In genomic region chr4:38948551-38948950, GRCh38 we compare ENCODE assay signal across 9 cellular contexts.
DNase-seq lines count a peak whose midpoint lies in the region; ATAC-seq and TF ChIP-seq lines count a peak whose summit lies in the region.
"Had no signal": no experiment of that assay in that cellular context is flagged by ENCODE, and none has a peak within 500 bp of the region (broad histone marks: within the 10 kb centered on the region; RNA-seq: fewer than 3 reads in every experiment).

No MANE protein-coding gene starts in this region.

- no peak for TF ChIP-seq EP300 in ovary (IDR thresholded peaks at IDR 0.05)

- intact Hi-C loops in CD4-positive, alpha-beta memory T cell (cut with micrococcal nuclease), result loop anchor here (5.0 kb wide), 2 partner anchors 34 to 84 kb away; partner anchors contain the start of gene TMEM156
- intact Hi-C loops in ovary (cut with DNase I), result no loop called here

- no peaks in the 10 kb centered on the region for H3K36me3 ChIP-seq in CD4-positive, alpha-beta memory T cell (ENCODE audit: insufficient read depth, low read length)
- H3K36me3 ChIP-seq in ovary, result no peaks in the 10 kb centered on the region

- DNase-seq in CD4-positive, alpha-beta memory T cell, result no peak
- DNase-seq in RPMI7951 (ENCODE audit: low read depth), result peak; percentile 69
- peak; percentile 95 for DNase-seq in fibroblast of peridontal ligament (ENCODE audit: extremely low read depth)
- DNase-seq in ovary, result peak; percentile 49 to 73 (median 59)
- DNase-seq in NCI-H2227 treated with DMSO at 0.1 percent for 48 hours (lab: John Stamatoyannopoulos, UW), result no peak
- no peak for DNase-seq in SIG-M5 (lab: John Stamatoyannopoulos, UW)
- no peak for DNase-seq in effector memory CD8-positive, alpha-beta T cell
- no peak for DNase-seq in T-helper 2 cell treated with Interferon-gamma antibody and Interleukin-4, amounts not matched to agents 5 μg/mL and 100 μg/mL, for 36 hours (ENCODE audit: low spot score)
- DNase-seq: stimulated activated CD4-positive, alpha-beta T cell treated with anti-CD3 and anti-CD28 coated beads, Interleukin-2, amount 100 ng/mL, for 48 hours had no signal

- H3K27ac Mint-ChIP-seq in CD4-positive, alpha-beta memory T cell, result peak overlapping the region; percentile 83 to 100 (median 97)
- H3K27ac Mint-ChIP-seq in effector memory CD8-positive, alpha-beta T cell, result no peak overlapping the region
- H3K27ac Mint-ChIP-seq in T-helper 2 cell treated with Interferon-gamma antibody and Interleukin-4, amounts not matched to agents 5 μg/mL and 100 μg/mL, for 36 hours, result no peak overlapping the region

- no peak for TF ChIP-seq CTCF in ovary (IDR thresholded peaks at IDR 0.05)

- H3K4me1 Mint-ChIP-seq in CD4-positive, alpha-beta memory T cell, result peaks cover 18 to 25% (median 19%) of the 10 kb centered on the region in 4 donors
- peaks cover 4 to 8% of the 10 kb centered on the region in 2 donors for H3K4me1 Mint-ChIP-seq in effector memory CD8-positive, alpha-beta T cell (ENCODE audit: low read depth in 2 of 2)
- H3K4me1 Mint-ChIP-seq in T-helper 2 cell treated with Interferon-gamma antibody and Interleukin-4, amounts not matched to agents 5 μg/mL and 100 μg/mL, for 36 hours (ENCODE audit: low read depth), result peaks cover 28% of the 10 kb centered on the region

- H3K27me3 ChIP-seq in CD4-positive, alpha-beta memory T cell (ENCODE audit: insufficient read depth, low read length), result no peaks in the 10 kb centered on the region
- H3K27me3 ChIP-seq in ovary, result no peaks in the 10 kb centered on the region

- no peaks in the 10 kb centered on the region for H3K9me3 ChIP-seq in CD4-positive, alpha-beta memory T cell (ENCODE audit: control insufficient read depth in 1 of 2, low read length in 2 of 2)
- H3K9me3 ChIP-seq in ovary, result no peaks in the 10 kb centered on the region

- no peak for ATAC-seq in effector memory CD8-positive, alpha-beta T cell (replicated peaks)

- H3K4me3 Mint-ChIP-seq in CD4-positive, alpha-beta memory T cell, result no peak overlapping the region
- no peak overlapping the region for H3K4me3 Mint-ChIP-seq in effector memory CD8-positive, alpha-beta T cell
- no peak overlapping the region for H3K4me3 Mint-ChIP-seq in T-helper 2 cell treated with Interferon-gamma antibody and Interleukin-4, amounts not matched to agents 5 μg/mL and 100 μg/mL, for 36 hours

- no peaks in the 10 kb centered on the region for H3K36me3 Mint-ChIP-seq in CD4-positive, alpha-beta memory T cell
- H3K36me3 Mint-ChIP-seq in effector memory CD8-positive, alpha-beta T cell (ENCODE audit: insufficient read depth), result no peaks in the 10 kb centered on the region
- H3K36me3 Mint-ChIP-seq in T-helper 2 cell treated with Interferon-gamma antibody and Interleukin-4, amounts not matched to agents 5 μg/mL and 100 μg/mL, for 36 hours (ENCODE audit: low read depth), result no peaks in the 10 kb centered on the region

- 3 to 17% (median 8%) methylated on average over 2 of the region's 2 CpGs for WGBS in ovary, 3 donors

- H3K27ac ChIP-seq in CD4-positive, alpha-beta memory T cell (ENCODE audit: low read depth, low read length), result no peak overlapping the region
- peak overlapping the region in 1 of 2 donors; percentile 56 for H3K27ac ChIP-seq in ovary

- H3K4me3 ChIP-seq in CD4-positive, alpha-beta memory T cell (ENCODE audit: low read length in 2 of 2), result no peak overlapping the region
- H3K4me3 ChIP-seq in ovary, result no peak overlapping the region

- peaks cover 0 to 2% of the 10 kb centered on the region in 2 donors for H3K27me3 Mint-ChIP-seq in CD4-positive, alpha-beta memory T cell
- H3K27me3 Mint-ChIP-seq in effector memory CD8-positive, alpha-beta T cell, result peaks cover 6 to 10% of the 10 kb centered on the region in 2 donors
- no peaks in the 10 kb centered on the region for H3K27me3 Mint-ChIP-seq in T-helper 2 cell treated with Interferon-gamma antibody and Interleukin-4, amounts not matched to agents 5 μg/mL and 100 μg/mL, for 36 hours (ENCODE audit: low read depth)

- CTCF ChIA-PET in CD4-positive, alpha-beta memory T cell (lab: Charles Lee; ENCODE audit: partially characterized antibody), result interaction anchor here (1.2 to 3.3 kb wide), 4 partner anchors 8 to 233 kb away, joined by 3 to 16 read pairs (median 6); no protein-coding TSS in a partner anchor

- H3K4me1 ChIP-seq in CD4-positive, alpha-beta memory T cell (ENCODE audit: insufficient read depth, low read length), result peaks cover 21% of the 10 kb centered on the region
- peaks cover 4% of the 10 kb centered on the region for H3K4me1 ChIP-seq in ovary (ENCODE audit: insufficient read depth)

- POLR2A ChIA-PET in CD4-positive, alpha-beta memory T cell (lab: Charles Lee; ENCODE audit: partially characterized antibody), result no interaction called here

- H3K9me3 Mint-ChIP-seq in CD4-positive, alpha-beta memory T cell, result no peaks in the 10 kb centered on the region
- H3K9me3 Mint-ChIP-seq in effector memory CD8-positive, alpha-beta T cell, result no peaks in the 10 kb centered on the region
- no peaks in the 10 kb centered on the region for H3K9me3 Mint-ChIP-seq in T-helper 2 cell treated with Interferon-gamma antibody and Interleukin-4, amounts not matched to agents 5 μg/mL and 100 μg/mL, for 36 hours

- TF ChIP-seq POLR2A in ovary (IDR thresholded peaks at IDR 0.05), result no peak

Comparison
In these comparisons a context has a peak if more than half of its experiments do, and no peak if none do; other contexts are left out.
1. DNase-seq: peak in RPMI7951 (single experiment), fibroblast of peridontal ligament (single experiment) and ovary (5 of 5); none in CD4-positive, alpha-beta memory T cell (0 of 5), NCI-H2227 treated with DMSO at 0.1 percent for 48 hours (single experiment), SIG-M5 (single experiment), effector memory CD8-positive, alpha-beta T cell (0 of 3) and T-helper 2 cell treated with Interferon-gamma antibody and Interleukin-4, amounts not matched to agents 5 μg/mL and 100 μg/mL, for 36 hours (single experiment).
2. H3K27ac Mint-ChIP-seq: peak in CD4-positive, alpha-beta memory T cell (7 of 7); none in effector memory CD8-positive, alpha-beta T cell (0 of 2) and T-helper 2 cell treated with Interferon-gamma antibody and Interleukin-4, amounts not matched to agents 5 μg/mL and 100 μg/mL, for 36 hours (single experiment).